In genomic region chr3:124895756-124896155, GRCh38 we compare ENCODE assay signal across 20 cellular contexts. TPM values are rescaled to one million over a fixed set of nuclear protein-coding genes. Genes with fewer than 3 reads are reported as not detected.
"Had no signal": no experiment of that assay in that cellular context is flagged by ENCODE, and none has a peak within 500 bp of the region (broad histone marks: within the 10 kb centered on the region; RNA-seq: fewer than 3 reads in every experiment).

No MANE protein-coding gene starts in this region.

- H3K4me3 ChIP-seq: hepatocyte, prostate gland, skin epidermis, testis had no signal

- H3K27me3 ChIP-seq: hepatocyte, testis had no signal

- H3K27ac ChIP-seq: hepatocyte, parathyroid adenoma, prostate gland, testis had no signal

- H3K9me3 ChIP-seq: prostate gland, testis had no signal

- DNase-seq: effector memory CD4-positive, alpha-beta T cell; foreskin fibroblast; kidney; left colon; naive thymus-derived CD4-positive, alpha-beta T cell; nephron progenitor cell; stimulated activated CD4-positive, alpha-beta T cell treated with anti-CD3 and anti-CD28 coated beads, Interleukin-2, amount 100 ng/mL, for 24 hours; stimulated activated CD4-positive, alpha-beta T cell treated with anti-CD3 and anti-CD28 coated beads, Interleukin-4, amount 100 ng/mL, for 4 hours; stimulated activated naive B cell treated with anti-CD40 and anti-IgM and Interleukin-4, amounts not matched to agents 10 μg/mL and 1 μg/mL and 100 μg/mL, for 72 hours; stimulated activated naive CD8-positive, alpha-beta T cell treated with anti-CD3 and anti-CD28 coated beads, Interleukin-15, amount 100 ng/mL, for 72 hours; testis had no signal

- ATAC-seq: esophagus mucosa; left colon; naive thymus-derived CD4-positive, alpha-beta T cell; sciatic nerve; stimulated activated naive B cell treated with anti-CD40 and anti-IgM and Interleukin-4, amounts not matched to agents 10 μg/mL and 1 μg/mL and 100 μg/mL, for 72 hours; stimulated activated naive CD8-positive, alpha-beta T cell treated with anti-CD3 and anti-CD28 coated beads, Interleukin-15, amount 100 ng/mL, for 72 hours had no signal

- H3K36me3 ChIP-seq: prostate gland had no signal

- H3K4me1 ChIP-seq: parathyroid adenoma, prostate gland, testis had no signal

RNA-seq across cellular contexts. Expression of gene MUC13, which starts 38.8 kb away (rescaled TPM):
- total RNA-seq: esophagus mucosa; lung microvascular endothelial cell; naive thymus-derived CD4-positive, alpha-beta T cell; omental fat pad; renal cortical epithelial cell; sciatic nerve had no signal
